In genomic region chrX:86504297-86504696, GRCh38 we compare ENCODE assay signal across 26 cellular contexts.
DNase-seq lines count a peak whose midpoint lies in the region; ATAC-seq, FAIRE-seq and TF ChIP-seq lines count a peak whose summit lies in the region.
"Had no signal": no experiment of that assay in that cellular context is flagged by ENCODE, and none has a peak within 500 bp of the region (broad histone marks: within the 10 kb centered on the region; RNA-seq: fewer than 3 reads in every experiment).

No MANE protein-coding gene starts in this region.

- no peaks in the 10 kb centered on the region for H3K79me2 ChIP-seq in astrocyte (ENCODE audit: insufficient read depth, low read length)
- H3K79me2 ChIP-seq in osteoblast (ENCODE audit: insufficient read depth, low read length), result no peaks in the 10 kb centered on the region

- H3K27me3 ChIP-seq in astrocyte (ENCODE audit: insufficient read depth, low read length), result no peaks in the 10 kb centered on the region
- no peaks in the 10 kb centered on the region for H3K27me3 ChIP-seq in osteoblast (ENCODE audit: insufficient read depth, low read length)
- no peaks in the 10 kb centered on the region for H3K27me3 ChIP-seq in right lobe of liver
- H3K27me3 ChIP-seq: BE2C had no signal

- ATAC-seq in A549, result no peak
- ATAC-seq in right lobe of liver, result no peak
- no peak for ATAC-seq in activated T-cell treated with anti-CD3 and anti-CD28 coated beads, Interleukin-2, amount 50 U/mL, for 72 hours (replicated peaks in 1 of 2)
- no peak for ATAC-seq in GM19351 (IDR thresholded peaks at IDR 0.05; ENCODE audit: unreplicated experiment)
- ATAC-seq: GM12878, HCT116 had no signal

- no peak overlapping the region for H3K9ac ChIP-seq in astrocyte (ENCODE audit: low read length)
- H3K9ac ChIP-seq: BLaER1 treated with 17β-estradiol and CSF1 and Interleukin-3, amounts not matched to agents 10 nM and 100 nM; GM23248 had no signal

- no peak overlapping the region for H3K27ac Mint-ChIP-seq in astrocyte (ENCODE audit: unreplicated experiment)
- H3K27ac Mint-ChIP-seq in activated T-cell treated with anti-CD3 and anti-CD28 coated beads, Interleukin-2, amount 50 U/mL, for 72 hours, result no peak overlapping the region
- H3K27ac Mint-ChIP-seq in activated naive CD4-positive, alpha-beta T cell treated with anti-CD3 and anti-CD28 coated beads for 36 hours, result no peak overlapping the region
- H3K27ac Mint-ChIP-seq: CD14-positive monocyte; CD4-positive, alpha-beta T cell; CD8-positive, alpha-beta memory T cell; H9; HFFc6 had no signal

- FAIRE-seq in A549 (lab: Jason Lieb, UNC) (no peak), astrocyte (lab: Jason Lieb, UNC) (peak; percentile 37), frontal cortex (lab: Jason Lieb, UNC) (peak; percentile 58)
- FAIRE-seq: D721Med, GM12878 had no signal

- POLR2A ChIA-PET in A549 (lab: Yijun Ruan, JAX), result no interaction called here

- no peak for TF ChIP-seq RAD21 in A549 (conservative IDR thresholded peaks at IDR 0.05 in 1 of 2, IDR thresholded peaks at IDR 0.05 in 1 of 2)

- H3K36me3 ChIP-seq in astrocyte (ENCODE audit: insufficient read depth, low read length), result no peaks in the 10 kb centered on the region
- no peaks in the 10 kb centered on the region for H3K36me3 ChIP-seq in osteoblast (ENCODE audit: insufficient read depth, low read length)
- no peaks in the 10 kb centered on the region for H3K36me3 ChIP-seq in right lobe of liver
- H3K36me3 ChIP-seq: BE2C; BLaER1 treated with 17β-estradiol and CSF1 and Interleukin-3, amounts not matched to agents 10 nM and 100 nM had no signal

- WGBS in A549 (ENCODE audit: missing lambda C conversion rate), result 59% methylated on average over 1 of the region's 1 CpG
- 29% methylated on average over 1 of the region's 1 CpG for WGBS in right lobe of liver (ENCODE audit: insufficient coverage, low coverage, low lambda C conversion rate, missing lambda C conversion rate)

- H3K4me1 Mint-ChIP-seq in astrocyte (ENCODE audit: low read depth, unreplicated experiment), result no peaks in the 10 kb centered on the region
- H3K4me1 Mint-ChIP-seq in activated T-cell treated with anti-CD3 and anti-CD28 coated beads, Interleukin-2, amount 50 U/mL, for 72 hours (ENCODE audit: low read depth), result no peaks in the 10 kb centered on the region
- H3K4me1 Mint-ChIP-seq in activated naive CD4-positive, alpha-beta T cell treated with anti-CD3 and anti-CD28 coated beads for 36 hours (ENCODE audit: low read depth), result no peaks in the 10 kb centered on the region
- H3K4me1 Mint-ChIP-seq: CD14-positive monocyte; CD8-positive, alpha-beta memory T cell had no signal

- no peaks in the 10 kb centered on the region for H3K27me3 Mint-ChIP-seq in astrocyte (ENCODE audit: low read depth, unreplicated experiment)
- peaks cover 11% of the 10 kb centered on the region for H3K27me3 Mint-ChIP-seq in activated T-cell treated with anti-CD3 and anti-CD28 coated beads, Interleukin-2, amount 50 U/mL, for 72 hours (ENCODE audit: low read depth)
- H3K27me3 Mint-ChIP-seq in activated naive CD4-positive, alpha-beta T cell treated with anti-CD3 and anti-CD28 coated beads for 36 hours (ENCODE audit: low read depth), result no peaks in the 10 kb centered on the region
- H3K27me3 Mint-ChIP-seq: CD4-positive, alpha-beta T cell; CD8-positive, alpha-beta memory T cell had no signal

- no peak overlapping the region for H2AFZ ChIP-seq in astrocyte (ENCODE audit: low read depth, low read length)
- H2AFZ ChIP-seq in osteoblast (ENCODE audit: low read length), result no peak overlapping the region
- H2AFZ ChIP-seq: GM23248 had no signal

- no peaks in the 10 kb centered on the region for H3K9me3 Mint-ChIP-seq in astrocyte (ENCODE audit: unreplicated experiment)
- peaks cover 1 to 2% of the 10 kb centered on the region in 2 donors for H3K9me3 Mint-ChIP-seq in activated T-cell treated with anti-CD3 and anti-CD28 coated beads, Interleukin-2, amount 50 U/mL, for 72 hours
- no peaks in the 10 kb centered on the region for H3K9me3 Mint-ChIP-seq in activated naive CD4-positive, alpha-beta T cell treated with anti-CD3 and anti-CD28 coated beads for 36 hours
- H3K9me3 Mint-ChIP-seq: CD4-positive, alpha-beta T cell; HFFc6 had no signal

- intact Hi-C loops in right lobe of liver (cut with DNase I), result no loop called here
- intact Hi-C loops in activated naive CD4-positive, alpha-beta T cell treated with anti-CD3 and anti-CD28 coated beads for 36 hours (cut with micrococcal nuclease), result no loop called here

- TF ChIP-seq EP300 in A549 (IDR thresholded peaks at IDR 0.05), result no peak

- CTCF ChIA-PET in A549 (lab: Yijun Ruan, JAX), result no interaction called here
- CTCF ChIA-PET in activated naive CD4-positive, alpha-beta T cell treated with anti-CD3 and anti-CD28 coated beads for 36 hours (lab: Charles Lee), result no interaction called here

- H3K4me2 ChIP-seq in A549, result no peak overlapping the region
- H3K4me2 ChIP-seq in astrocyte (ENCODE audit: low read length), result no peak overlapping the region
- H3K4me2 ChIP-seq in osteoblast (ENCODE audit: insufficient read depth, low read length), result no peak overlapping the region
- H3K4me2 ChIP-seq: BLaER1 treated with 17β-estradiol and CSF1 and Interleukin-3, amounts not matched to agents 10 nM and 100 nM had no signal

- DNase-seq in A549 (ENCODE audit: low read depth in 1 of 2, low spot score in 1 of 2), result no peak
- no peak for DNase-seq in astrocyte (ENCODE audit: low read depth)
- DNase-seq in frontal cortex (ENCODE audit: low spot score in 2 of 2), result no peak
- DNase-seq in osteoblast (ENCODE audit: insufficient read length, low spot score, missing footprints), result peak; percentile 14
- no peak for DNase-seq in right lobe of liver
- DNase-seq in activated T-cell treated with anti-CD3 and anti-CD28 coated beads, Interleukin-2, amount 50 U/mL, for 72 hours, result no peak
- DNase-seq in activated naive CD4-positive, alpha-beta T cell treated with anti-CD3 and anti-CD28 coated beads for 36 hours, result no peak
- DNase-seq: 8988T; ACHN; AML-193; BE2C; CD4-positive, alpha-beta T cell; CD8-positive, alpha-beta memory T cell; DMS 273 treated with DMSO at 0.1 percent for 48 hours; DMS79; EL; GDM1; GM23248; H9; HFFc6 had no signal

- H4K20me1 ChIP-seq in astrocyte (ENCODE audit: insufficient read depth, low read length) (no peaks in the 10 kb centered on the region), osteoblast (ENCODE audit: insufficient read depth, low read length) (no peaks in the 10 kb centered on the region)
- H4K20me1 ChIP-seq: BLaER1 treated with 17β-estradiol and CSF1 and Interleukin-3, amounts not matched to agents 10 nM and 100 nM had no signal

- H3K4me1 ChIP-seq in A549 (no peaks in the 10 kb centered on the region), astrocyte (ENCODE audit: insufficient read depth, low read length) (no peaks in the 10 kb centered on the region), osteoblast (ENCODE audit: insufficient read depth, low read length) (no peaks in the 10 kb centered on the region), right lobe of liver (no peaks in the 10 kb centered on the region)
- H3K4me1 ChIP-seq: BE2C had no signal

- H3K27ac ChIP-seq in A549, result no peak overlapping the region
- H3K27ac ChIP-seq in astrocyte (ENCODE audit: low read depth, low read length), result no peak overlapping the region
- no peak overlapping the region for H3K27ac ChIP-seq in osteoblast (ENCODE audit: low read depth, low read length)
- H3K27ac ChIP-seq in right lobe of liver, result no peak overlapping the region
- H3K27ac ChIP-seq: BLaER1 treated with 17β-estradiol and CSF1 and Interleukin-3, amounts not matched to agents 10 nM and 100 nM; GM23248 had no signal

- H3K4me3 Mint-ChIP-seq in astrocyte (ENCODE audit: unreplicated experiment), result no peak overlapping the region
- no peak overlapping the region for H3K4me3 Mint-ChIP-seq in activated T-cell treated with anti-CD3 and anti-CD28 coated beads, Interleukin-2, amount 50 U/mL, for 72 hours
- H3K4me3 Mint-ChIP-seq in activated naive CD4-positive, alpha-beta T cell treated with anti-CD3 and anti-CD28 coated beads for 36 hours, result no peak overlapping the region
- H3K4me3 Mint-ChIP-seq: CD14-positive monocyte; CD4-positive, alpha-beta T cell; CD8-positive, alpha-beta memory T cell; H9; HFFc6 had no signal

- TF ChIP-seq CTCF in A549 (IDR thresholded peaks at IDR 0.05) (no peak), astrocyte (IDR thresholded peaks at IDR 0.05; ENCODE audit: insufficient read depth, low read depth, low read length) (no peak), osteoblast (IDR thresholded peaks at IDR 0.05; ENCODE audit: extremely low read depth, low read depth, low read length) (no peak), right lobe of liver (IDR thresholded peaks at IDR 0.05) (no peak)

- TF ChIP-seq POLR2A in A549 (IDR thresholded peaks at IDR 0.05; ENCODE audit: low read length) (no peak), right lobe of liver (IDR thresholded peaks at IDR 0.05) (no peak)

- H3K4me3 ChIP-seq in A549 (no peak overlapping the region), astrocyte (ENCODE audit: insufficient read depth, low read depth, low read length) (no peak overlapping the region), osteoblast (ENCODE audit: insufficient read depth, low read length) (no peak overlapping the region), right lobe of liver (no peak overlapping the region)
- H3K4me3 ChIP-seq: BLaER1 treated with 17β-estradiol and CSF1 and Interleukin-3, amounts not matched to agents 10 nM and 100 nM; GM12878; GM23248 had no signal

- H3K36me3 Mint-ChIP-seq in astrocyte (ENCODE audit: low read depth, unreplicated experiment), result no peaks in the 10 kb centered on the region
- no peaks in the 10 kb centered on the region for H3K36me3 Mint-ChIP-seq in activated T-cell treated with anti-CD3 and anti-CD28 coated beads, Interleukin-2, amount 50 U/mL, for 72 hours (ENCODE audit: insufficient read depth in 2 of 2)
- H3K36me3 Mint-ChIP-seq in activated naive CD4-positive, alpha-beta T cell treated with anti-CD3 and anti-CD28 coated beads for 36 hours (ENCODE audit: low read depth), result no peaks in the 10 kb centered on the region
- H3K36me3 Mint-ChIP-seq: CD14-positive monocyte; CD8-positive, alpha-beta memory T cell had no signal

- H3K9me3 ChIP-seq in A549 (no peaks in the 10 kb centered on the region), astrocyte (ENCODE audit: insufficient read depth, low read depth, low read length) (no peaks in the 10 kb centered on the region), osteoblast (ENCODE audit: low read depth, low read length) (no peaks in the 10 kb centered on the region), right lobe of liver (no peaks in the 10 kb centered on the region)
- H3K9me3 ChIP-seq: BE2C; BLaER1 treated with 17β-estradiol and CSF1 and Interleukin-3, amounts not matched to agents 10 nM and 100 nM had no signal

TF ChIP-seq in A549, 52 proteins besides CTCF, POLR2A, EP300 and RAD21:
- peak; percentile 28; the same call in 1 of the 2 replicates for TF ChIP-seq ZC3H11A (IDR thresholded peaks at IDR 0.05)
- no peak for TF ChIP-seq JUNB (IDR thresholded peaks at IDR 0.05)
